In genomic region chr11:61168292-61168691, GRCh38 we compare ENCODE assay signal across 1 cellular context.
TF ChIP-seq lines count a peak whose summit lies in the region.

No MANE protein-coding gene starts in this region.

TF ChIP-seq in GM12878, 131 proteins besides CTCF, POLR2A, EP300 and RAD21:
- no peak for TF ChIP-seq SREBF2 (IDR thresholded peaks at IDR 0.05; ENCODE audit: low read length)
- TF ChIP-seq BCL11A (IDR thresholded peaks at IDR 0.05; ENCODE audit: low read depth, low read length) = no peak
- no peak for TF ChIP-seq TCF12 (IDR thresholded peaks at IDR 0.05; ENCODE audit: low read depth, low read length)
- TF ChIP-seq ZZZ3 (IDR thresholded peaks at IDR 0.05; ENCODE audit: control insufficient read depth, insufficient read length, low read depth) = no peak
- TF ChIP-seq IRF3 (IDR thresholded peaks at IDR 0.05) = no peak
- TF ChIP-seq CREB1 (IDR thresholded peaks at IDR 0.05; ENCODE audit: low read depth) = no peak
- TF ChIP-seq EGR1 (IDR thresholded peaks at IDR 0.05; ENCODE audit: borderline replicate concordance in 1 of 2, low read depth in 2 of 2, low read length in 2 of 2) = no peak
- no peak for TF ChIP-seq TARDBP (IDR thresholded peaks at IDR 0.05; ENCODE audit: borderline replicate concordance)
- TF ChIP-seq BRCA1 (IDR thresholded peaks at IDR 0.05; ENCODE audit: low read depth, low read length) = no peak
- TF ChIP-seq POLR2AphosphoS5 (IDR thresholded peaks at IDR 0.05; ENCODE audit: low read length) = no peak
